Comparison of ENCODE assay signal across 14 cellular contexts in the genomic region with DNA sequence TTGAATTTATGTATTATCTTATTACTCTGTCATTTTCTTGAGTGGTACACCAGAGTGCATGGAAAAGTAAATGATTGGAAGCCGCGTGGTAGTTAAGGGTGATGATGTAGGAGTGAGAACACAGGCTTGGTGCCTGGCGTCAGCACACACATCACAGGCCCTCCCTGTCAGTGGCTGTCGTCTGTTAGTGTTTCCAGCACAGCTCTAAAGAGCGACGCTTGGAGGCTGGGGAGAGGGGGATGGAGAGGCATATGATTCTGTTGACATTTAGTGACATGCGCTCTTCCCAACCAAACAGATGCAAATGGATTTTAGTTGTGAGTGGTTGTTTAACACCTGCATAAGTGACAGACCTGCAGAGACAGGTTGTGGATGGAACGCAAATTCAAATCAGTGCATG.
"Had no signal": no experiment of that assay in that cellular context is flagged by ENCODE, and none has a peak within 500 bp of the region (broad histone marks: within the 10 kb centered on the region; RNA-seq: fewer than 3 reads in every experiment).

No MANE protein-coding gene starts in this region.

- H3K9me3 ChIP-seq: breast epithelium, esophagus squamous epithelium, left lung, prostate gland, right lobe of liver, tibial artery had no signal

- H3K27ac ChIP-seq: breast epithelium, esophagus squamous epithelium, left lung, prostate gland, right lobe of liver, tibial artery, VCaP had no signal

- H3K27me3 ChIP-seq: breast epithelium, esophagus squamous epithelium, left lung, right lobe of liver, tibial artery had no signal

- H3K4me1 ChIP-seq: breast epithelium, left lung, prostate gland, right lobe of liver had no signal

- H3K36me3 ChIP-seq: breast epithelium, esophagus squamous epithelium, left lung, prostate gland, right lobe of liver, tibial artery had no signal

- H3K4me3 ChIP-seq: breast epithelium, esophagus squamous epithelium, left lung, prostate gland, right lobe of liver, tibial artery had no signal

- ATAC-seq: activated CD4-positive, alpha-beta T cell treated with anti-CD3 and anti-CD28 coated beads for 36 hours; activated CD8-positive, alpha-beta T cell treated with anti-CD3 and anti-CD28 coated beads, Interleukin-2, amount 10 ng/mL, durations not matched to agents 7 days and 5 days; left lung; right lobe of liver; stimulated activated effector memory CD8-positive, alpha-beta T cell treated with anti-CD3 and anti-CD28 coated beads, Interleukin-12 subunit alpha, Interleukin-12 subunit beta, amount 100 ng/mL, for 72 hours had no signal

- DNase-seq: activated CD4-positive, alpha-beta T cell treated with anti-CD3 and anti-CD28 coated beads for 36 hours; activated CD8-positive, alpha-beta memory T cell treated with anti-CD3 and anti-CD28 coated beads, Interleukin-2, amount 50 U/mL, for 48 hours; activated CD8-positive, alpha-beta T cell treated with anti-CD3 and anti-CD28 coated beads, Interleukin-2, amount 10 ng/mL, durations not matched to agents 7 days and 5 days; activated naive CD4-positive, alpha-beta T cell; aorta; esophagus squamous epithelium; foreskin fibroblast; left lung; right lobe of liver; tibial artery had no signal
